In genomic region chr12:127926004-127926403, GRCh38 we compare ENCODE assay signal across 9 cellular contexts.
DNase-seq lines count a peak whose midpoint lies in the region; ATAC-seq lines count a peak whose summit lies in the region.
"Had no signal": no experiment of that assay in that cellular context is flagged by ENCODE, and none has a peak within 500 bp of the region (broad histone marks: within the 10 kb centered on the region; RNA-seq: fewer than 3 reads in every experiment).

No MANE protein-coding gene starts in this region.

- H3K27me3 ChIP-seq in right cardiac atrium (ENCODE audit: control insufficient read depth, insufficient read depth), result no peaks in the 10 kb centered on the region

- H3K9me3 ChIP-seq in right cardiac atrium (ENCODE audit: control insufficient read depth, low read length), result no peaks in the 10 kb centered on the region

- 8% methylated on average over 4 of the region's 4 CpGs for WGBS in right cardiac atrium

- intact Hi-C loops in right cardiac atrium (cut with DNase I), result loop anchor here in 1 of 4 donors (10.0 kb wide), 1 partner anchor 251 kb away; no protein-coding TSS in a partner anchor

- H3K4me3 ChIP-seq in right cardiac atrium (ENCODE audit: low read length), result no peak overlapping the region

- H3K27ac ChIP-seq in right cardiac atrium (ENCODE audit: low read length), result no peak overlapping the region

- peaks cover 5% of the 10 kb centered on the region for H3K4me1 ChIP-seq in right cardiac atrium (ENCODE audit: control insufficient read depth, insufficient read depth, low read length)

- ATAC-seq in right cardiac atrium, result peak; percentile 81 to 85
- ATAC-seq in GM21367 (IDR thresholded peaks at IDR 0.05; ENCODE audit: unreplicated experiment), result no peak
- no peak for ATAC-seq in GM18861 (IDR thresholded peaks at IDR 0.05; ENCODE audit: unreplicated experiment)
- ATAC-seq: activated CD4-positive, alpha-beta T cell treated with anti-CD3 and anti-CD28 coated beads for 36 hours had no signal

- peak; percentile 4 for DNase-seq in HS-5 (ENCODE audit: low read depth)
- DNase-seq in SW480 (ENCODE audit: low spot score), result peak; percentile 17
- DNase-seq in right cardiac atrium, result peak in 2 of 3 donors; percentile 28 to 60
- DNase-seq in superior temporal gyrus (ENCODE audit: extremely low spot score), result peak; percentile 87
- no peak for DNase-seq in DMS79 treated with DMSO at 0.1 percent for 48 hours (lab: John Stamatoyannopoulos, UW)
- DNase-seq: activated CD4-positive, alpha-beta T cell treated with anti-CD3 and anti-CD28 coated beads for 36 hours; effector CD8-positive, alpha-beta T cell had no signal

Comparison
In these comparisons a context has a peak if more than half of its experiments do, and no peak if none do; other contexts are left out.
1. ATAC-seq: peak in right cardiac atrium (2 of 2); none in GM21367 (single experiment) and GM18861 (single experiment).